Comparison of ENCODE assay signal across 1 cellular context in genomic region chr15:70164910-70165791, GRCh38.
TF ChIP-seq lines count a peak whose summit lies in the region.

No MANE protein-coding gene starts in this region.

TF ChIP-seq in HepG2, 621 proteins besides CTCF, POLR2A, EP300 and RAD21 (continued from another document and continues in another):
- TF ChIP-seq ATAD3A (CRISPR knock-in tag; IDR thresholded peaks at IDR 0.05) = no peak
- no peak for TF ChIP-seq SP5 (CRISPR knock-in tag; IDR thresholded peaks at IDR 0.05; ENCODE audit: borderline replicate concordance, low read depth)
- TF ChIP-seq ZNF547 (CRISPR knock-in tag; IDR thresholded peaks at IDR 0.05) = no peak
- TF ChIP-seq SMAD3 (CRISPR knock-in tag; IDR thresholded peaks at IDR 0.05) = no peak
- TF ChIP-seq PLSCR1 (CRISPR knock-in tag; IDR thresholded peaks at IDR 0.05; ENCODE audit: borderline replicate concordance) = no peak
- no peak for TF ChIP-seq ZNF138 (CRISPR knock-in tag; IDR thresholded peaks at IDR 0.05; ENCODE audit: low read depth)
- no peak for TF ChIP-seq RFX3 (CRISPR knock-in tag; IDR thresholded peaks at IDR 0.05)
- TF ChIP-seq PRMT3 (CRISPR knock-in tag; IDR thresholded peaks at IDR 0.05; ENCODE audit: borderline replicate concordance, low read depth) = no peak
- peak; percentile 52; the same call in 1 of the 2 replicates for TF ChIP-seq RARA (CRISPR knock-in tag; IDR thresholded peaks at IDR 0.05)
- no peak for TF ChIP-seq GLMP (CRISPR knock-in tag; IDR thresholded peaks at IDR 0.05; ENCODE audit: borderline replicate concordance)
- no peak for TF ChIP-seq KDM1A (CRISPR knock-in tag; IDR thresholded peaks at IDR 0.05)
- TF ChIP-seq ZNF343 (CRISPR knock-in tag; IDR thresholded peaks at IDR 0.05) = no peak
- TF ChIP-seq HOXA3 (CRISPR knock-in tag; IDR thresholded peaks at IDR 0.05) = peak; percentile 27; the same call in 1 of the 2 replicates
- no peak for TF ChIP-seq KLF12 (CRISPR knock-in tag; IDR thresholded peaks at IDR 0.05; ENCODE audit: borderline replicate concordance)
- no peak for TF ChIP-seq REL (CRISPR knock-in tag; conservative IDR thresholded peaks at IDR 0.05)
- TF ChIP-seq ZNF292 (CRISPR knock-in tag; IDR thresholded peaks at IDR 0.05; ENCODE audit: borderline replicate concordance, low read depth) = peak; percentile 50; the same call in 1 of the 2 replicates
- no peak for TF ChIP-seq TSC22D2 (CRISPR knock-in tag; IDR thresholded peaks at IDR 0.05; ENCODE audit: borderline replicate concordance)
- TF ChIP-seq RXRB (CRISPR knock-in tag; IDR thresholded peaks at IDR 0.05; ENCODE audit: borderline replicate concordance) = 0 out of 2 replicates have a peak, but pooled peaks have one; percentile 40
- TF ChIP-seq MAF1 (CRISPR knock-in tag; IDR thresholded peaks at IDR 0.05; ENCODE audit: borderline replicate concordance) = no peak
- no peak for TF ChIP-seq EZH2 (conservative IDR thresholded peaks at IDR 0.05; ENCODE audit: low read depth, low read length)
- no peak for TF ChIP-seq ZNF724P (CRISPR knock-in tag; IDR thresholded peaks at IDR 0.05; ENCODE audit: borderline replicate concordance)
- TF ChIP-seq ZNF101 (CRISPR knock-in tag; IDR thresholded peaks at IDR 0.05; ENCODE audit: borderline replicate concordance, low read depth) = no peak
- no peak for TF ChIP-seq ZNF776 (CRISPR knock-in tag; IDR thresholded peaks at IDR 0.05)
- no peak for TF ChIP-seq TEAD2 (CRISPR knock-in tag; IDR thresholded peaks at IDR 0.05)
- TF ChIP-seq ZNF75D (CRISPR knock-in tag; IDR thresholded peaks at IDR 0.05; ENCODE audit: borderline replicate concordance) = no peak
- no peak for TF ChIP-seq MED8 (CRISPR knock-in tag; IDR thresholded peaks at IDR 0.05; ENCODE audit: insufficient replicate concordance)
- no peak for TF ChIP-seq SYNCRIP (IDR thresholded peaks at IDR 0.05; ENCODE audit: insufficient read depth, low read depth, low read length)
- TF ChIP-seq NCOA5 (CRISPR knock-in tag; IDR thresholded peaks at IDR 0.05) = no peak
- no peak for TF ChIP-seq ZNF709 (CRISPR knock-in tag; IDR thresholded peaks at IDR 0.05)
- no peak for TF ChIP-seq ZNF431 (CRISPR knock-in tag; IDR thresholded peaks at IDR 0.05; ENCODE audit: borderline replicate concordance, low read depth)
- TF ChIP-seq RCOR2 (CRISPR knock-in tag; IDR thresholded peaks at IDR 0.05) = no peak
- no peak for TF ChIP-seq GPN1 (CRISPR knock-in tag; IDR thresholded peaks at IDR 0.05; ENCODE audit: borderline replicate concordance)
- TF ChIP-seq CHCHD3 (CRISPR knock-in tag; IDR thresholded peaks at IDR 0.05) = no peak
- no peak for TF ChIP-seq ZNF704 (CRISPR knock-in tag; IDR thresholded peaks at IDR 0.05; ENCODE audit: borderline replicate concordance)
- TF ChIP-seq HIVEP1 (CRISPR knock-in tag; IDR thresholded peaks at IDR 0.05) = no peak
- no peak for TF ChIP-seq THRA (CRISPR knock-in tag; IDR thresholded peaks at IDR 0.05; ENCODE audit: borderline replicate concordance)
- no peak for TF ChIP-seq PHF5A (CRISPR knock-in tag; IDR thresholded peaks at IDR 0.05; ENCODE audit: low read depth, unreplicated experiment)
- TF ChIP-seq SNAPC4 (CRISPR knock-in tag; IDR thresholded peaks at IDR 0.05) = no peak
- TF ChIP-seq CBX1 (IDR thresholded peaks at IDR 0.05; ENCODE audit: low read depth) = no peak
- TF ChIP-seq ZNF749 (CRISPR knock-in tag; IDR thresholded peaks at IDR 0.05; ENCODE audit: borderline replicate concordance) = no peak
- TF ChIP-seq AKAP8 (CRISPR knock-in tag; IDR thresholded peaks at IDR 0.05) = no peak
- no peak for TF ChIP-seq ZNF788 (CRISPR knock-in tag; IDR thresholded peaks at IDR 0.05; ENCODE audit: borderline replicate concordance)
- no peak for TF ChIP-seq NBN (conservative IDR thresholded peaks at IDR 0.05)
- TF ChIP-seq KAT8 (CRISPR knock-in tag; IDR thresholded peaks at IDR 0.05) = no peak
- TF ChIP-seq ZNF563 (CRISPR knock-in tag; IDR thresholded peaks at IDR 0.05) = no peak
- TF ChIP-seq ZFP1 (CRISPR knock-in tag; IDR thresholded peaks at IDR 0.05) = no peak
- TF ChIP-seq DBP (CRISPR knock-in tag; IDR thresholded peaks at IDR 0.05; ENCODE audit: not compliant biosample characterization) = no peak
- TF ChIP-seq ZNF30 (CRISPR knock-in tag; IDR thresholded peaks at IDR 0.05) = no peak
- no peak for TF ChIP-seq MEIS2 (CRISPR knock-in tag; IDR thresholded peaks at IDR 0.05)
- TF ChIP-seq ZBTB7A (CRISPR knock-in tag; IDR thresholded peaks at IDR 0.05) = 0 out of 2 replicates have a peak, but pooled peaks have one; percentile 38
- TF ChIP-seq PAF1 (CRISPR knock-in tag; IDR thresholded peaks at IDR 0.05) = no peak
- no peak; the same call in 1 of the 2 replicates for TF ChIP-seq ATF7-NPFF (CRISPR knock-in tag; IDR thresholded peaks at IDR 0.05; ENCODE audit: low read depth)
- TF ChIP-seq ZBTB10 (CRISPR knock-in tag; IDR thresholded peaks at IDR 0.05; ENCODE audit: borderline replicate concordance) = no peak
- TF ChIP-seq SIN3B (IDR thresholded peaks at IDR 0.05; ENCODE audit: low read length) = no peak
- no peak for TF ChIP-seq ZNF556 (CRISPR knock-in tag; IDR thresholded peaks at IDR 0.05; ENCODE audit: borderline replicate concordance)
- no peak for TF ChIP-seq MYPOP (CRISPR knock-in tag; IDR thresholded peaks at IDR 0.05)
- TF ChIP-seq U2AF2 (IDR thresholded peaks at IDR 0.05; ENCODE audit: low read depth, low read length) = no peak
- no peak for TF ChIP-seq LBX2 (CRISPR knock-in tag; IDR thresholded peaks at IDR 0.05; ENCODE audit: borderline replicate concordance)
- no peak for TF ChIP-seq FOXO4 (CRISPR knock-in tag; conservative IDR thresholded peaks at IDR 0.05)
- no peak for TF ChIP-seq ZNF619 (CRISPR knock-in tag; IDR thresholded peaks at IDR 0.05)
- no peak for TF ChIP-seq KDM5A (IDR thresholded peaks at IDR 0.05; ENCODE audit: borderline replicate concordance, low read length)
